Comparison of ENCODE assay signal across 18 cellular contexts in the genomic region with DNA sequence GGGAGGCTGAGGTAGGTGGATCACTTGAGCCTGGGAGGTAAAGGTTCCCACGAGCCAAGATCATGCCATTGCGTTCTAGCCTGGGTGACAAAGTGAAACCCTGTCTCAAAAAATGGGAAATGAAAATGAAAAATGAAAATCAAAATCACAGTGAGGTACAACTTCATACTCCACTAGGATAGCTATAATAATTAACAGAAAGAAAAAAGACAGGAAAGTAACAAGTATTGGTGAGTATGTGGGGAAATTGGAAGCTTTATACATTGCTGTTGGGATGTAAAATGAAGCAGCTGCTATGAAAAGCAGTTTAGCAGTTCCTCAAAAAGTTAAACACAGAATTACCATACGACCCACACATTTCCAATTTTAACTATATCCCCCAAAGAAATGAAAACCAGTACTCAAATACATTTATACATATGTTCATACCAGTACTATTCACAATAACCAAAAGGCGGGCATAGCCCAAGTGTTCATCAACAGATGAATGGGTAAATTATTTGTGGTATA. TPM values are rescaled to one million over a fixed set of nuclear protein-coding genes. Genes with fewer than 3 reads are reported as not detected.
DNase-seq lines count a peak whose midpoint lies in the region; ATAC-seq, FAIRE-seq and TF ChIP-seq lines count a peak whose summit lies in the region.
"Had no signal": no experiment of that assay in that cellular context is flagged by ENCODE, and none has a peak within 500 bp of the region (broad histone marks: within the 10 kb centered on the region; RNA-seq: fewer than 3 reads in every experiment).

No MANE protein-coding gene starts in this region.

- H3K27me3 ChIP-seq in MM.1S (replicated peaks; ENCODE audit: insufficient read depth, low read length) = no peaks in the 10 kb centered on the region
- H3K27me3 ChIP-seq: right lobe of liver had no signal

- H3K4me1 Mint-ChIP-seq in effector memory CD8-positive, alpha-beta T cell (ENCODE audit: low read depth in 2 of 2) = peaks cover 1 to 21% of the 10 kb centered on the region in 2 donors

- H3K4me1 ChIP-seq in MM.1S (ENCODE audit: low read length) = no peaks in the 10 kb centered on the region
- H3K4me1 ChIP-seq: right lobe of liver had no signal

- H3K4me3 ChIP-seq in MM.1S (ENCODE audit: low read length) = no peak overlapping the region
- H3K4me3 ChIP-seq: right lobe of liver had no signal

- DNase-seq in effector memory CD8-positive, alpha-beta T cell = no peak
- no peak for DNase-seq in MM.1S
- no peak for DNase-seq in activated CD4-positive, alpha-beta T cell treated with anti-CD3 and anti-CD28 coated beads, Interleukin-2, amount 50 U/mL, for 1 hour
- DNase-seq in frontal cortex (ENCODE audit: low spot score in 2 of 2) = no peak
- DNase-seq: activated CD4-positive, alpha-beta T cell treated with anti-CD3 and anti-CD28 coated beads, Interleukin-2, amount 50 U/mL, for 4 hours; activated effector memory CD4-positive, alpha-beta T cell treated with Interleukin-2 at 50 U/mL for 16 hours; EL; kidney; NCI-H1048; NCI-H446; right lobe of liver; RPMI8226; substantia nigra; T-helper 17 cell had no signal

- H4K20me1 ChIP-seq in MM.1S (ENCODE audit: insufficient read depth, low read length) = no peaks in the 10 kb centered on the region

- no peaks in the 10 kb centered on the region for H3K9me3 Mint-ChIP-seq in effector memory CD8-positive, alpha-beta T cell

- no peak for TF ChIP-seq CTCF in MM.1S (IDR thresholded peaks at IDR 0.05; ENCODE audit: low read length)

- no peak overlapping the region for H3K4me2 ChIP-seq in MM.1S (ENCODE audit: low read depth, low read length)

- FAIRE-seq in frontal cortex (lab: Jason Lieb, UNC) = no peak
- FAIRE-seq: kidney had no signal

- H3K4me3 Mint-ChIP-seq in effector memory CD8-positive, alpha-beta T cell = no peak overlapping the region
- H3K4me3 Mint-ChIP-seq: T-helper 17 cell had no signal

- no peaks in the 10 kb centered on the region for H3K9me2 ChIP-seq in MM.1S (replicated peaks; ENCODE audit: insufficient read depth, low read length)

- H3K79me2 ChIP-seq in MM.1S (ENCODE audit: low read length) = no peaks in the 10 kb centered on the region

- H3K27ac ChIP-seq in MM.1S (ENCODE audit: low read length) = no peak overlapping the region
- H3K27ac ChIP-seq: right lobe of liver had no signal

- H3K27ac Mint-ChIP-seq in effector memory CD8-positive, alpha-beta T cell = peak overlapping the region; percentile 23 to 46
- H3K27ac Mint-ChIP-seq: T-helper 17 cell had no signal

- ATAC-seq in GM18511 (IDR thresholded peaks at IDR 0.05; ENCODE audit: unreplicated experiment) (peak; percentile 47), GM21576 (IDR thresholded peaks at IDR 0.05; ENCODE audit: unreplicated experiment) (peak; percentile 45), HG03095 (IDR thresholded peaks at IDR 0.05; ENCODE audit: unreplicated experiment) (peak; percentile 61), HG02970 (IDR thresholded peaks at IDR 0.05; ENCODE audit: low FRiP score, unreplicated experiment) (no peak)
- ATAC-seq in effector memory CD8-positive, alpha-beta T cell (replicated peaks) = no peak
- ATAC-seq: T-helper 17 cell had no signal

- no peaks in the 10 kb centered on the region for H3F3A ChIP-seq in MM.1S (ENCODE audit: insufficient read depth, low read length)

- H3K27me3 Mint-ChIP-seq in effector memory CD8-positive, alpha-beta T cell = no peaks in the 10 kb centered on the region
- H3K27me3 Mint-ChIP-seq: T-helper 17 cell had no signal

- no peak overlapping the region for H2AFZ ChIP-seq in MM.1S (ENCODE audit: low read length)

- H3K9ac ChIP-seq in MM.1S (ENCODE audit: low read length) = no peak overlapping the region

- no peaks in the 10 kb centered on the region for H3K36me3 ChIP-seq in MM.1S (replicated peaks; ENCODE audit: insufficient read depth, low read length)
- H3K36me3 ChIP-seq: right lobe of liver had no signal

- no peaks in the 10 kb centered on the region for H3K9me3 ChIP-seq in MM.1S (replicated peaks; ENCODE audit: insufficient read depth, low read length)
- H3K9me3 ChIP-seq: right lobe of liver had no signal

- peaks cover 8% of the 10 kb centered on the region for H3K36me3 Mint-ChIP-seq in effector memory CD8-positive, alpha-beta T cell (ENCODE audit: insufficient read depth)

RNA-seq across cellular contexts. Expression of a gene that starts 22.2 kb away (rescaled TPM):
- 36.7 TPM for total RNA-seq in frontal cortex

Comparison
In these comparisons a context has a peak if more than half of its experiments do, and no peak if none do; other contexts are left out.
1. ATAC-seq: peak in GM18511 (single experiment), GM21576 (single experiment) and HG03095 (single experiment); none in effector memory CD8-positive, alpha-beta T cell (single experiment) and HG02970 (single experiment).